In genomic region chr10:101493249-101493648, GRCh38 we compare ENCODE assay signal across 1 cellular context.
A peak's percentile ranks its signal among the peaks of the same experiment; 100 is the strongest.
TF ChIP-seq lines count a peak whose summit lies in the region.

No MANE protein-coding gene starts in this region.

TF ChIP-seq in HepG2, 621 proteins besides CTCF, POLR2A, EP300 and RAD21 (continued from another document):
- TF ChIP-seq KDM6A (CRISPR knock-in tag; IDR thresholded peaks at IDR 0.05; ENCODE audit: low read depth), result peak; percentile 82
- TF ChIP-seq AKAP8 (CRISPR knock-in tag; IDR thresholded peaks at IDR 0.05), result no peak
- peak; percentile 34; the same call in 1 of the 2 replicates for TF ChIP-seq FOXO1 (CRISPR knock-in tag; IDR thresholded peaks at IDR 0.05)
- no peak for TF ChIP-seq GLMP (CRISPR knock-in tag; IDR thresholded peaks at IDR 0.05; ENCODE audit: borderline replicate concordance)
- TF ChIP-seq ARID3A (IDR thresholded peaks at IDR 0.05; ENCODE audit: low read depth, low read length), result peak; percentile 77
- no peak for TF ChIP-seq ZSCAN25 (CRISPR knock-in tag; IDR thresholded peaks at IDR 0.05)
- no peak; the same call in 1 of the 2 replicates for TF ChIP-seq ZMYM4 (CRISPR knock-in tag; IDR thresholded peaks at IDR 0.05)
- TF ChIP-seq PTBP1 (IDR thresholded peaks at IDR 0.05; ENCODE audit: low read depth, low read length, poor library complexity, severe bottlenecking), result no peak
- TF ChIP-seq NONO (IDR thresholded peaks at IDR 0.05), result no peak
- TF ChIP-seq NONO (CRISPR knock-in tag; conservative IDR thresholded peaks at IDR 0.05), result no peak
- 0 out of 2 replicates have a peak, but pooled peaks have one; percentile 47 for TF ChIP-seq RCOR2 (CRISPR knock-in tag; IDR thresholded peaks at IDR 0.05)
- peak in 1 of 2 experiments; percentile 40; a peak in 1 of 4 replicates for TF ChIP-seq ATF4 (CRISPR knock-in tag; IDR thresholded peaks at IDR 0.05)
- peak; percentile 35; the same call in 1 of the 2 replicates for TF ChIP-seq MIER3 (CRISPR knock-in tag; IDR thresholded peaks at IDR 0.05; ENCODE audit: borderline replicate concordance)
- TF ChIP-seq CEBPB (IDR thresholded peaks at IDR 0.05; ENCODE audit: borderline replicate concordance, low read depth, low read length), result peak; percentile 70
- TF ChIP-seq HMG20A (CRISPR knock-in tag; IDR thresholded peaks at IDR 0.05; ENCODE audit: borderline replicate concordance), result peak; percentile 64; the same call in 1 of the 2 replicates
- 0 out of 2 replicates have a peak, but pooled peaks have one; percentile 43 for TF ChIP-seq FOXK1 (CRISPR knock-in tag; IDR thresholded peaks at IDR 0.05; ENCODE audit: borderline replicate concordance, low read depth)
- peak; percentile 72 for TF ChIP-seq CEBPG (CRISPR knock-in tag; IDR thresholded peaks at IDR 0.05)
- peak; percentile 59; the same call in 1 of the 2 replicates for TF ChIP-seq FOXP4 (CRISPR knock-in tag; IDR thresholded peaks at IDR 0.05)
- no peak for TF ChIP-seq SOX13 (IDR thresholded peaks at IDR 0.05)
- TF ChIP-seq SOX13 (CRISPR knock-in tag; conservative IDR thresholded peaks at IDR 0.05 in 1 of 2, IDR thresholded peaks at IDR 0.05 in 1 of 2), result peak in 1 of 2 experiments; percentile 84; a peak in 2 of 4 replicates
- TF ChIP-seq FOXJ3 (CRISPR knock-in tag; IDR thresholded peaks at IDR 0.05; ENCODE audit: borderline replicate concordance), result peak; percentile 50; the same call in 1 of the 2 replicates
- peak; percentile 81 for TF ChIP-seq GATAD2A (CRISPR knock-in tag; IDR thresholded peaks at IDR 0.05)
- no peak for TF ChIP-seq ZBTB38 (CRISPR knock-in tag; IDR thresholded peaks at IDR 0.05)
- TF ChIP-seq SALL1 (CRISPR knock-in tag; IDR thresholded peaks at IDR 0.05), result peak; percentile 71; the same call in 1 of the 2 replicates
- TF ChIP-seq ATF2 (CRISPR knock-in tag; IDR thresholded peaks at IDR 0.05), result peak; percentile 27; the same call in 1 of the 2 replicates
- TF ChIP-seq ARID5B (CRISPR knock-in tag; IDR thresholded peaks at IDR 0.05), result peak; percentile 82
- peak; percentile 72 for TF ChIP-seq FOXA3 (CRISPR knock-in tag; IDR thresholded peaks at IDR 0.05)
- TF ChIP-seq NCOR1 (IDR thresholded peaks at IDR 0.05; ENCODE audit: borderline replicate concordance, low read length), result peak; percentile 85; the same call in 1 of the 2 replicates
- TF ChIP-seq FOXA1 (IDR thresholded peaks at IDR 0.05), result no peak
- TF ChIP-seq FOXA1 (CRISPR knock-in tag; IDR thresholded peaks at IDR 0.05), result 0 out of 2 replicates have a peak, but pooled peaks have one; percentile 35
- no peak; the same call in 1 of the 2 replicates for TF ChIP-seq EHMT2 (IDR thresholded peaks at IDR 0.05; ENCODE audit: borderline replicate concordance, low read depth, low read length)
- no peak for TF ChIP-seq CEBPZ (IDR thresholded peaks at IDR 0.05; ENCODE audit: low read length)
- peak; percentile 87 for TF ChIP-seq PAXIP1 (CRISPR knock-in tag; conservative IDR thresholded peaks at IDR 0.05)
- TF ChIP-seq CREM (IDR thresholded peaks at IDR 0.05), result peak; percentile 53; the same call in 1 of the 2 replicates
- no peak for TF ChIP-seq CREM (CRISPR knock-in tag; IDR thresholded peaks at IDR 0.05)
- peak; percentile 59; the same call in 1 of the 2 replicates for TF ChIP-seq RXRB (CRISPR knock-in tag; IDR thresholded peaks at IDR 0.05; ENCODE audit: borderline replicate concordance)
- TF ChIP-seq SOX5 (CRISPR knock-in tag; IDR thresholded peaks at IDR 0.05; ENCODE audit: borderline replicate concordance), result peak; percentile 73; the same call in 1 of the 2 replicates
